In genomic region chr19:19170053-19170945, GRCh38 we compare ENCODE assay signal across 8 cellular contexts. TPM values are rescaled to one million over a fixed set of nuclear protein-coding genes. Genes with fewer than 3 reads are reported as not detected.
DNase-seq lines count a peak whose midpoint lies in the region; ATAC-seq and TF ChIP-seq lines count a peak whose summit lies in the region.

TSS of gene MEF2B (minus strand) at chr19:19170263. CDS start at chr19:19150735, 19,528 bp downstream.

- no peaks in the 10 kb centered on the region for H3K9me3 Mint-ChIP-seq in CD8-positive, alpha-beta T cell

- peak within 1 kb of the TSS; percentile 34 for H3K4me2 ChIP-seq in parathyroid adenoma (ENCODE audit: low read length)

- H3K9me3 ChIP-seq in CD8-positive, alpha-beta T cell (ENCODE audit: low read length) = no peaks in the 10 kb centered on the region
- H3K9me3 ChIP-seq in parathyroid adenoma (ENCODE audit: control insufficient read depth, low read length) (no peaks in the 10 kb centered on the region), transverse colon (no peaks in the 10 kb centered on the region)

- TF ChIP-seq CTCF in CD8-positive, alpha-beta T cell (IDR thresholded peaks at IDR 0.05) = no peak
- no peak for TF ChIP-seq CTCF in HL-60 (IDR thresholded peaks at IDR 0.05; ENCODE audit: insufficient read depth, low read length)
- TF ChIP-seq CTCF in parathyroid adenoma (IDR thresholded peaks at IDR 0.05) = no peak
- TF ChIP-seq CTCF in transverse colon (IDR thresholded peaks at IDR 0.05) = no peak

- DNase-seq in CD8-positive, alpha-beta T cell = peak; percentile 43 to 84 (median 74)
- DNase-seq in HL-60 (ENCODE audit: low read depth in 1 of 2, low spot score in 1 of 2) = no peak
- peak; percentile 94 for DNase-seq in RPMI8226
- DNase-seq in activated gamma-delta T cell treated with anti-CD3 and anti-CD28 coated beads, Interleukin-2, amount 50 U/mL, for 16 hours (ENCODE audit: low read depth) = peak; percentile 31
- peak; percentile 23 for DNase-seq in glomerular visceral epithelial cell (ENCODE audit: extremely low spot score)
- peak; percentile 87 for DNase-seq in transverse colon

- no peak within 1 kb of the TSS for H3K9ac ChIP-seq in parathyroid adenoma

- peak within 1 kb of the TSS; percentile 39 for H3K4me3 ChIP-seq in CD8-positive, alpha-beta T cell (ENCODE audit: low read depth, low read length)
- H3K4me3 ChIP-seq in HL-60 (replicated peaks; ENCODE audit: insufficient read depth, low read length) (no peak within 1 kb of the TSS), parathyroid adenoma (ENCODE audit: low read depth, low read length) (no peak within 1 kb of the TSS), transverse colon (peak within 1 kb of the TSS in 2 of 4 donors; percentile 20 to 35)

- peak within 1 kb of the TSS; percentile 63 for H3K4me3 Mint-ChIP-seq in CD8-positive, alpha-beta T cell

- in situ Hi-C loops in transverse colon (cut with MboI; ENCODE audit: low pct_ligation_motif_present in 1 of 4, low pct_unique_long_range_greater_than_20kb in 1 of 4, low sequenced_read_pairs in 3 of 4) = no loop called here

- CTCF ChIA-PET in CD8-positive, alpha-beta T cell (lab: Charles Lee) = no interaction called here

- no peak for TF ChIP-seq EP300 in transverse colon (IDR thresholded peaks at IDR 0.05; ENCODE audit: low read depth)

- peak within 1 kb of the TSS; percentile 25 for H2AFZ ChIP-seq in parathyroid adenoma

- peak; percentile 98 for ATAC-seq in CD8-positive, alpha-beta T cell
- ATAC-seq in GM19397 (IDR thresholded peaks at IDR 0.05; ENCODE audit: unreplicated experiment) = peak; percentile 92

- no peaks in the 10 kb centered on the region for H3K79me2 ChIP-seq in parathyroid adenoma

- H3K27me3 ChIP-seq in CD8-positive, alpha-beta T cell (ENCODE audit: insufficient read depth, low read length) = no peaks in the 10 kb centered on the region
- H3K27me3 ChIP-seq in HL-60 (ENCODE audit: insufficient read depth, poor library complexity, severe bottlenecking) = no peaks in the 10 kb centered on the region
- no peaks in the 10 kb centered on the region for H3K27me3 ChIP-seq in parathyroid adenoma (ENCODE audit: control insufficient read depth, insufficient read depth, low read length)
- H3K27me3 ChIP-seq in transverse colon = no peaks in the 10 kb centered on the region

- H3K27me3 Mint-ChIP-seq in CD8-positive, alpha-beta T cell (ENCODE audit: low read depth) = peaks cover 4% of the 10 kb centered on the region

- H3K27ac ChIP-seq in CD8-positive, alpha-beta T cell (ENCODE audit: low read depth, low read length) = no peak within 1 kb of the TSS
- H3K27ac ChIP-seq in HL-60 (replicated peaks) = peak within 1 kb of the TSS; percentile 50
- no peak within 1 kb of the TSS for H3K27ac ChIP-seq in parathyroid adenoma
- H3K27ac ChIP-seq in transverse colon = no peak within 1 kb of the TSS

- H3K4me1 ChIP-seq in CD8-positive, alpha-beta T cell (ENCODE audit: insufficient read depth, low read length) = peaks cover 13% of the 10 kb centered on the region
- H3K4me1 ChIP-seq in parathyroid adenoma (peaks cover 2% of the 10 kb centered on the region), transverse colon (peaks cover 0 to 8% (median 8%) of the 10 kb centered on the region in 4 donors)

- H3K36me3 ChIP-seq in CD8-positive, alpha-beta T cell (ENCODE audit: insufficient read depth, low read length) = no peaks in the 10 kb centered on the region
- H3K36me3 ChIP-seq in parathyroid adenoma (ENCODE audit: control insufficient read depth, insufficient read depth, low read length) = no peaks in the 10 kb centered on the region
- no peaks in the 10 kb centered on the region for H3K36me3 ChIP-seq in transverse colon

- H3K4me1 Mint-ChIP-seq in CD8-positive, alpha-beta T cell (ENCODE audit: low read depth) = peaks cover 16% of the 10 kb centered on the region

- TF ChIP-seq POLR2A in transverse colon (IDR thresholded peaks at IDR 0.05) = no peak

- no peak within 1 kb of the TSS for H3K27ac Mint-ChIP-seq in CD8-positive, alpha-beta T cell

- intact Hi-C loops in CD8-positive, alpha-beta T cell (cut with DNase I, micrococcal nuclease) = no loop called here
- intact Hi-C loops in transverse colon (cut with DNase I; ENCODE audit: low total_unique reads) = loop anchor here (10.0 kb wide), 1 partner anchor 115 kb away; no protein-coding TSS in a partner anchor

- peaks cover 5% of the 10 kb centered on the region for H3K36me3 Mint-ChIP-seq in CD8-positive, alpha-beta T cell

- 23 to 36% methylated on average over 5 to 53 of the region's 57 CpGs for whole genome bisulfite sequencing in transverse colon (ENCODE audit: low coverage in 1 of 2), 2 donors

- POLR2A ChIA-PET in CD8-positive, alpha-beta T cell (lab: Charles Lee) = no interaction called here

RNA-seq across cellular contexts. Expression of gene MEF2B, which starts in this region (rescaled TPM):
- 1 to 10 TPM; 1.8 to 2.0 TPM for total RNA-seq in CD8-positive, alpha-beta T cell
- under 1 TPM in 1 of 4 donors, not detected in 3; 0.95 TPM for total RNA-seq in transverse colon

Comparison
In these comparisons a context has a peak if more than half of its experiments do, and no peak if none do; other contexts are left out.
1. Peak in DNase-seq in transverse colon; RNA of the gene not detected or under 1 TPM.
2. DNase-seq: peak in CD8-positive, alpha-beta T cell (7 of 7), RPMI8226 (single experiment), activated gamma-delta T cell treated with anti-CD3 and anti-CD28 coated beads, Interleukin-2, amount 50 U/mL, for 16 hours (single experiment) and glomerular visceral epithelial cell (single experiment); none in HL-60 (0 of 2).